16 cellular contexts compared by ENCODE assay signal in the genomic region with DNA sequence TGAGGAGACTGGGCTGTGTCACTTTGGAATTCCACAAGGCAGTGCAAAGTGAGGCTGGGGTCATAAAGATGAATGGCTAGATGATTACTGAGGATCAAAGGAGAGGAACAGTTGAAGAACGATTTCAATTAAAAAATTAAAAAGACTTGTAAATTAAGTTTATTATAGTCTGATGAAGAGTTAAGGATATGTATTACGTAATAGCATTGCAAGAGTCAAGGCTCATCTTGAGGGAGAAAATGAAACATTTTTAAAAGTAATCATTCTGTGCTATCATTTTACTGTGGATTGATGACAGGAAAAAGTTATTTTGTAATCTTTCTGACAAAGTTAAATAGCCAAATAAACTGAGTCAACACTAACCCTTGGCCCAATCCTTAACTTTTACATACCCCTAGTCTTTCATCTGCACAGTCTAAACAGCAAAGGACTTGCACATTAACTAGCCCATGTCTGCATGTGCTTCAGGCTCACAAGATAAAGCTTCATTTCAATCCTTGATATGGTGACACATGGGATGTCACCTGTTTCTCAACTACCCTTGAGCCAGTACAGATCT.
DNase-seq lines count a peak whose midpoint lies in the region; ATAC-seq and TF ChIP-seq lines count a peak whose summit lies in the region.
"Had no signal": no experiment of that assay in that cellular context is flagged by ENCODE, and none has a peak within 500 bp of the region (broad histone marks: within the 10 kb centered on the region; RNA-seq: fewer than 3 reads in every experiment).

No MANE protein-coding gene starts in this region.

- H3K4me3 Mint-ChIP-seq in nephron progenitor cell = no peak overlapping the region
- H3K4me3 Mint-ChIP-seq: CD4-positive, alpha-beta memory T cell had no signal

- H3K4me1 ChIP-seq in IMR-90 (ENCODE audit: control insufficient read depth, insufficient read depth, low read length) = no peaks in the 10 kb centered on the region
- H3K4me1 ChIP-seq in aorta (ENCODE audit: control insufficient read depth in 1 of 2, insufficient read depth in 2 of 2, low read length in 2 of 2) = no peaks in the 10 kb centered on the region
- H3K4me1 ChIP-seq: A549, BE2C had no signal

- BruUV-seq in IMR-90 (replicated peaks; lab: Mats Ljungman, UMichigan) = no TSS peak

- no peak overlapping the region for H4K91ac ChIP-seq in IMR-90 (ENCODE audit: insufficient read depth, low read depth, low read length)

- H3K27me3 Mint-ChIP-seq in nephron progenitor cell (ENCODE audit: low read depth, poor library complexity) = no peaks in the 10 kb centered on the region
- H3K27me3 Mint-ChIP-seq: CD4-positive, alpha-beta memory T cell had no signal

- no peak overlapping the region for H3K56ac ChIP-seq in IMR-90 (ENCODE audit: extremely low read depth, insufficient read depth, low read length)

- peaks cover 26% of the 10 kb centered on the region for H3K9me3 Mint-ChIP-seq in nephron progenitor cell
- peaks cover 3 to 10% of the 10 kb centered on the region in 2 donors for H3K9me3 Mint-ChIP-seq in activated naive CD4-positive, alpha-beta T cell treated with anti-CD3 and anti-CD28 coated beads, Interleukin-2, amount 50 U/mL, for 72 hours

- no peak overlapping the region for H3K4me2 ChIP-seq in IMR-90 (ENCODE audit: low read depth, low read length)
- H3K4me2 ChIP-seq: A549 had no signal

- no peak overlapping the region for H3K27ac ChIP-seq in IMR-90 (ENCODE audit: insufficient read depth, low read length)
- H3K27ac ChIP-seq in aorta (ENCODE audit: low read depth in 1 of 2, low read length in 2 of 2) = no peak overlapping the region
- H3K27ac ChIP-seq: A549 had no signal

- H3K27me3 ChIP-seq in IMR-90 (ENCODE audit: control insufficient read depth, insufficient read depth, low read length) (no peaks in the 10 kb centered on the region), aorta (ENCODE audit: control insufficient read depth in 1 of 2, insufficient read depth in 2 of 2, low read length in 1 of 2) (no peaks in the 10 kb centered on the region)
- H3K27me3 ChIP-seq: BE2C had no signal

- H2AFZ ChIP-seq in IMR-90 (replicated peaks; ENCODE audit: low read length, poor library complexity) = no peak overlapping the region

- CTCF ChIA-PET in IMR-90 (lab: Yijun Ruan, JAX) = no interaction called here

- H3K4ac ChIP-seq in IMR-90 (ENCODE audit: low read depth, low read length) = no peak overlapping the region

- no peaks in the 10 kb centered on the region for H3K36me3 ChIP-seq in IMR-90 (ENCODE audit: control insufficient read depth, insufficient read depth, low read length)
- no peaks in the 10 kb centered on the region for H3K36me3 ChIP-seq in aorta (ENCODE audit: control insufficient read depth in 1 of 2, insufficient read depth in 2 of 2, low read length in 1 of 2)
- H3K36me3 ChIP-seq: BE2C had no signal

- TF ChIP-seq CTCF in AG10803 (conservative IDR thresholded peaks at IDR 0.05; ENCODE audit: low read length) = no peak
- no peak for TF ChIP-seq CTCF in IMR-90 (conservative IDR thresholded peaks at IDR 0.05; ENCODE audit: low read depth, low read length)
- no peak for TF ChIP-seq CTCF in nephron progenitor cell (IDR thresholded peaks at IDR 0.05)

- no peaks in the 10 kb centered on the region for H3K9me1 ChIP-seq in IMR-90 (ENCODE audit: insufficient read depth, low read length)

- in situ Hi-C loops in IMR-90 (cut with MboI; ENCODE audit: low sequenced_read_pairs) = no loop called here

- H3K4me1 Mint-ChIP-seq in nephron progenitor cell = peaks cover 20% of the 10 kb centered on the region
- H3K4me1 Mint-ChIP-seq: CD4-positive, alpha-beta memory T cell had no signal

- no peak overlapping the region for H3K18ac ChIP-seq in IMR-90 (ENCODE audit: low read depth, low read length)

- H3K23ac ChIP-seq in IMR-90 (ENCODE audit: low read depth, low read length) = no peak overlapping the region

- no peak for TF ChIP-seq RAD21 in IMR-90 (IDR thresholded peaks at IDR 0.05; ENCODE audit: low read length)

- H2BK120ac ChIP-seq in IMR-90 (ENCODE audit: low read depth, low read length) = no peak overlapping the region

- WGBS in IMR-90 (ENCODE audit: extremely low coverage in 2 of 2, insufficient read length in 1 of 2), 2 experiments = 20% methylated on average over 1 of the region's 2 CpGs; no CpG with 5 or more reads in 1 of the 2 experiments
- WGBS in aorta, 2 donors = 63% methylated on average over 2 of the region's 2 CpGs

- H3K79me1 ChIP-seq in IMR-90 (ENCODE audit: low read depth in 1 of 2, low read length in 2 of 2) = no peaks in the 10 kb centered on the region

- H2AK9ac ChIP-seq in IMR-90 (replicated peaks; ENCODE audit: low read depth, low read length, poor library complexity) = no peak overlapping the region

- no peak overlapping the region for H3K14ac ChIP-seq in IMR-90 (replicated peaks; ENCODE audit: low read depth, low read length)

- DNase-seq in AG10803 (ENCODE audit: low read depth) (peak; percentile 7), IMR-90 (no peak), fibroblast of peridontal ligament (ENCODE audit: extremely low read depth) (peak; percentile 40), nephron progenitor cell (no peak), aorta (no peak), AML-193 (lab: John Stamatoyannopoulos, UW) (no peak), DMS79 treated with DMSO at 0.1 percent for 48 hours (lab: John Stamatoyannopoulos, UW) (no peak)
- no peak for DNase-seq in activated naive CD4-positive, alpha-beta T cell treated with anti-CD3 and anti-CD28 coated beads, Interleukin-2, amount 50 U/mL, for 72 hours (ENCODE audit: low spot score in 2 of 2)
- DNase-seq: BE2C; CD4-positive, alpha-beta memory T cell; H7; Karpas-422; NCI-H1105 treated with DMSO at 0.1 percent for 48 hours; NCI-H187; NCI-H82 had no signal

- no peak overlapping the region for H2AK5ac ChIP-seq in IMR-90 (ENCODE audit: low read depth, low read length)

- no peak overlapping the region for H3K4me3 ChIP-seq in AG10803 (ENCODE audit: low read length)
- H3K4me3 ChIP-seq in IMR-90 (ENCODE audit: insufficient read depth, low read depth, low read length) = no peak overlapping the region
- no peak overlapping the region for H3K4me3 ChIP-seq in aorta (ENCODE audit: low read length in 2 of 2)
- H3K4me3 ChIP-seq: A549 had no signal

- H3K9ac ChIP-seq in IMR-90 (ENCODE audit: low read depth, low read length) = no peak overlapping the region

- no peak overlapping the region for H4K8ac ChIP-seq in IMR-90 (ENCODE audit: low read depth in 2 of 2, low read length in 2 of 2)

- dilution Hi-C loops in IMR-90 (cut with HindIII; ENCODE audit: low sequenced_read_pairs, unreplicated experiment) = no loop called here

- peak overlapping the region; percentile 23 for H3K27ac Mint-ChIP-seq in nephron progenitor cell
- H3K27ac Mint-ChIP-seq in activated naive CD4-positive, alpha-beta T cell treated with anti-CD3 and anti-CD28 coated beads, Interleukin-2, amount 50 U/mL, for 72 hours = no peak overlapping the region
- H3K27ac Mint-ChIP-seq: CD4-positive, alpha-beta memory T cell had no signal

- H2BK20ac ChIP-seq in IMR-90 (ENCODE audit: low read depth, low read length) = no peak overlapping the region

- no peak overlapping the region; the same call in 2 of the 3 replicates for H2BK15ac ChIP-seq in IMR-90 (ENCODE audit: low read depth, low read length)

- intact Hi-C loops in IMR-90 (cut with micrococcal nuclease) (no loop called here), aorta (cut with DNase I) (no loop called here)

- POLR2A ChIA-PET in IMR-90 (lab: Charles Lee; ENCODE audit: unreplicated experiment) = no interaction called here

- peaks cover 21% of the 10 kb centered on the region for H3K36me3 Mint-ChIP-seq in nephron progenitor cell (ENCODE audit: low read depth)
- no peaks in the 10 kb centered on the region for H3K36me3 Mint-ChIP-seq in activated naive CD4-positive, alpha-beta T cell treated with anti-CD3 and anti-CD28 coated beads, Interleukin-2, amount 50 U/mL, for 72 hours
- H3K36me3 Mint-ChIP-seq: CD4-positive, alpha-beta memory T cell had no signal

- no peak overlapping the region for H4K5ac ChIP-seq in IMR-90 (ENCODE audit: low read depth, low read length)

- ATAC-seq in IMR-90 (ENCODE audit: low read depth) = no peak
- no peak for ATAC-seq in aorta (ENCODE audit: low FRiP score)
- no peak for ATAC-seq in activated naive CD4-positive, alpha-beta T cell treated with anti-CD3 and anti-CD28 coated beads, Interleukin-2, amount 50 U/mL, for 72 hours
- ATAC-seq: A549 had no signal

- no peaks in the 10 kb centered on the region for H4K20me1 ChIP-seq in IMR-90 (ENCODE audit: insufficient read depth, low read length)

- no peak overlapping the region for H2BK5ac ChIP-seq in IMR-90 (ENCODE audit: low read depth, low read length, poor library complexity, severe bottlenecking)

- H3K9me3 ChIP-seq in IMR-90 (ENCODE audit: control insufficient read depth, insufficient read depth, low read length) = peaks cover 2% of the 10 kb centered on the region; the same call in 1 of the 2 replicates
- H3K9me3 ChIP-seq in aorta (ENCODE audit: control insufficient read depth, low read length) = no peaks in the 10 kb centered on the region
- H3K9me3 ChIP-seq: A549, BE2C had no signal

- no peak for TF ChIP-seq POLR2A in IMR-90 (IDR thresholded peaks at IDR 0.05; ENCODE audit: low read depth, low read length)

TF ChIP-seq in IMR-90, 13 proteins besides CTCF, POLR2A, EP300 and RAD21:
- peak; percentile 94 for TF ChIP-seq CEBPB (IDR thresholded peaks at IDR 0.05; ENCODE audit: low read depth, low read length)
- no peak for TF ChIP-seq FOS (IDR thresholded peaks at IDR 0.05; ENCODE audit: low read depth, low read length)

Comparison
In these comparisons a context has a peak if more than half of its experiments do, and no peak if none do; other contexts are left out.
1. DNase-seq: peak in AG10803 (single experiment) and fibroblast of peridontal ligament (single experiment); none in IMR-90 (single experiment), nephron progenitor cell (single experiment), aorta (0 of 2), activated naive CD4-positive, alpha-beta T cell treated with anti-CD3 and anti-CD28 coated beads, Interleukin-2, amount 50 U/mL, for 72 hours (0 of 2), AML-193 (0 of 2) and DMS79 treated with DMSO at 0.1 percent for 48 hours (single experiment).